Comparison of ENCODE assay signal across 9 cellular contexts in the genomic region with DNA sequence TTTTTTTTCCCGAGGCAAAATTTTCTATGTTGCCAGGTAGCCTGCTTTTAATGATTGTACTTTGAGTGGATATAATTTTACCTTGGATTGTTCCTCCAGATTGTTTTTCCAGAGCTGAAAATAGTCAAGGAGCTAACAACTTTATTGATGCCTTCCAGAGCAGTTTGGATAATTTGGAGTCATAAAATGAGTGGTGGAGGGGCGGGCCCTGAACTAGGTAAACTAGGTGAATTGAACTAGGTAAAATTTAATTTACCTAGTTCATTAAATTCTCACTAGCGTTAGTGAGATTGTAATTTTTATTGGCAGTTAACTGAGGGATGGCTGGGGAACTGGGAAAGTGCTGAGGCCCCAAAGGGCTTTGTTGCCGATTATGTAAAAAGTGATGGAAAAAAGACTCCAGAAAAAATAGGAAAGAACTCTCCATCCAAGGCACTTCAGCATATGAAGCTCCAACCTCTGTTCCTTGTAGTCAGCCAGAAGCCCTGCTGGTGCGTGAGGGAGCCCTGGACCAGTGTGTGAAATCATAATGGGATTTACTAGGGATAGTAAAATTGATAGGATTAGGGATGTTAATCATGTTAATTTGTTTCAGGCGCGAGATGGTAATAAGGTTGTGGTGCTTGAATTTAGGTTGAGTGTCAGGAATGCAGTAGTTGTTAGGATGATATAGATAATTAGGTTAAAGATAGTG. TPM values are rescaled to one million over a fixed set of nuclear protein-coding genes. Genes with fewer than 3 reads are reported as not detected.
DNase-seq lines count a peak whose midpoint lies in the region; ATAC-seq and TF ChIP-seq lines count a peak whose summit lies in the region.
"Had no signal": no experiment of that assay in that cellular context is flagged by ENCODE, and none has a peak within 500 bp of the region (broad histone marks: within the 10 kb centered on the region; RNA-seq: fewer than 3 reads in every experiment).

No MANE protein-coding gene starts in this region.

- H3K9ac ChIP-seq in iPS-20b (ENCODE audit: low read depth, low read length) = peak overlapping the region; percentile 91; the same call in 1 of the 2 replicates

- intact Hi-C loops in adrenal gland (cut with DNase I) = no loop called here

- TF ChIP-seq CTCF in thoracic aorta (IDR thresholded peaks at IDR 0.05) (no peak), adrenal gland (IDR thresholded peaks at IDR 0.05) (no peak)

- POLR2A ChIA-PET in activated CD4-positive, alpha-beta memory T cell treated with anti-CD3 and anti-CD28 coated beads, Interleukin-2, amount 10 ng/mL, durations not matched to agents 7 days and 5 days (lab: Charles Lee) = interaction anchor here (1.2 to 2.6 kb wide), 3 partner anchors 11 to 51 kb away, joined by 3 to 19 read pairs (median 4); no protein-coding TSS in a partner anchor

- H3K27ac ChIP-seq in iPS-20b (ENCODE audit: low read length) (no peak overlapping the region), thoracic aorta (no peak overlapping the region), adrenal gland (peak overlapping the region in 1 of 5 donors; percentile 84)

- H3K4me3 ChIP-seq in iPS-20b (ENCODE audit: low read length) = peak overlapping the region; percentile 95
- peak overlapping the region; percentile 78 for H3K4me3 ChIP-seq in thoracic aorta
- H3K4me3 ChIP-seq in adrenal gland = peak overlapping the region in 1 of 4 donors; percentile 99

- H3K36me3 ChIP-seq in iPS-20b (ENCODE audit: insufficient read depth, low read depth, low read length) (no peaks in the 10 kb centered on the region), thoracic aorta (no peaks in the 10 kb centered on the region), adrenal gland (replicated peaks in 1 of 2) (no peaks in the 10 kb centered on the region)

- H3K9me3 ChIP-seq in iPS-20b (ENCODE audit: insufficient read depth, low read depth, low read length) = no peaks in the 10 kb centered on the region
- H3K9me3 ChIP-seq in thoracic aorta = no peaks in the 10 kb centered on the region
- no peaks in the 10 kb centered on the region for H3K9me3 ChIP-seq in adrenal gland (replicated peaks in 1 of 3)

- H3K4me1 ChIP-seq in iPS-20b (ENCODE audit: insufficient read depth, low read length) (peaks cover 10% of the 10 kb centered on the region), thoracic aorta (ENCODE audit: control insufficient read depth in 1 of 2, low read depth in 2 of 2) (peaks cover 7 to 32% of the 10 kb centered on the region in 2 donors), adrenal gland (replicated peaks in 1 of 2) (peaks cover 17 to 57% of the 10 kb centered on the region in 2 donors)

- H3K4me1 Mint-ChIP-seq in activated naive CD4-positive, alpha-beta T cell treated with anti-CD3 and anti-CD28 coated beads, Interleukin-2, amount 10 ng/mL, durations not matched to agents 7 days and 5 days = peaks cover 44% of the 10 kb centered on the region
- H3K4me1 Mint-ChIP-seq in activated CD4-positive, alpha-beta memory T cell treated with anti-CD3 and anti-CD28 coated beads, Interleukin-2, amount 10 ng/mL, durations not matched to agents 7 days and 5 days = peaks cover 38% of the 10 kb centered on the region

- no peaks in the 10 kb centered on the region for H3K9me3 Mint-ChIP-seq in activated naive CD4-positive, alpha-beta T cell treated with anti-CD3 and anti-CD28 coated beads, Interleukin-2, amount 10 ng/mL, durations not matched to agents 7 days and 5 days
- no peaks in the 10 kb centered on the region for H3K9me3 Mint-ChIP-seq in activated CD4-positive, alpha-beta memory T cell treated with anti-CD3 and anti-CD28 coated beads, Interleukin-2, amount 10 ng/mL, durations not matched to agents 7 days and 5 days

- CTCF ChIA-PET in activated naive CD4-positive, alpha-beta T cell treated with anti-CD3 and anti-CD28 coated beads, Interleukin-2, amount 10 ng/mL, durations not matched to agents 7 days and 5 days (lab: Charles Lee) = interaction anchor here (0.6 kb wide), 1 partner anchor 442 kb away, joined by 3 read pairs; no protein-coding TSS in a partner anchor
- CTCF ChIA-PET in activated CD4-positive, alpha-beta memory T cell treated with anti-CD3 and anti-CD28 coated beads, Interleukin-2, amount 10 ng/mL, durations not matched to agents 7 days and 5 days (lab: Charles Lee) = interaction anchor here (1.4 kb wide), 1 partner anchor 442 kb away, joined by 5 read pairs; no protein-coding TSS in a partner anchor

- WGBS in adrenal gland, 4 donors = 62 to 81% (median 73%) methylated on average over 7 of the region's 7 CpGs

- no peaks in the 10 kb centered on the region for H3K27me3 ChIP-seq in iPS-20b (ENCODE audit: insufficient read depth, low read length)
- no peaks in the 10 kb centered on the region for H3K27me3 ChIP-seq in thoracic aorta (replicated peaks; ENCODE audit: insufficient read depth)
- H3K27me3 ChIP-seq in adrenal gland = no peaks in the 10 kb centered on the region

- H3K36me3 Mint-ChIP-seq in activated naive CD4-positive, alpha-beta T cell treated with anti-CD3 and anti-CD28 coated beads, Interleukin-2, amount 10 ng/mL, durations not matched to agents 7 days and 5 days = peaks cover 13% of the 10 kb centered on the region
- peaks cover 15% of the 10 kb centered on the region for H3K36me3 Mint-ChIP-seq in activated CD4-positive, alpha-beta memory T cell treated with anti-CD3 and anti-CD28 coated beads, Interleukin-2, amount 10 ng/mL, durations not matched to agents 7 days and 5 days (ENCODE audit: low read depth)

- no peak for DNase-seq in activated naive CD4-positive, alpha-beta T cell treated with anti-CD3 and anti-CD28 coated beads, Interleukin-2, amount 10 ng/mL, durations not matched to agents 7 days and 5 days
- no peak for DNase-seq in activated naive CD4-positive, alpha-beta T cell treated with Interleukin-2 at 50 U/mL for 16 hours
- no peak for DNase-seq in activated CD4-positive, alpha-beta memory T cell treated with anti-CD3 and anti-CD28 coated beads, Interleukin-2, amount 10 ng/mL, durations not matched to agents 7 days and 5 days
- DNase-seq in thoracic aorta (ENCODE audit: low spot score) (no peak), adrenal gland (no peak), NCI-H345 (lab: John Stamatoyannopoulos, UW) (no peak)
- DNase-seq: T1000 had no signal

- H3K27me3 Mint-ChIP-seq in activated naive CD4-positive, alpha-beta T cell treated with anti-CD3 and anti-CD28 coated beads, Interleukin-2, amount 10 ng/mL, durations not matched to agents 7 days and 5 days = no peaks in the 10 kb centered on the region
- H3K27me3 Mint-ChIP-seq in activated CD4-positive, alpha-beta memory T cell treated with anti-CD3 and anti-CD28 coated beads, Interleukin-2, amount 10 ng/mL, durations not matched to agents 7 days and 5 days = no peaks in the 10 kb centered on the region

- ATAC-seq in thoracic aorta (ENCODE audit: insufficient number of reproducible peaks, low FRiP score, low read depth) = no peak
- ATAC-seq in HG02678 (IDR thresholded peaks at IDR 0.05; ENCODE audit: unreplicated experiment) = no peak

- H3K27ac Mint-ChIP-seq in activated naive CD4-positive, alpha-beta T cell treated with anti-CD3 and anti-CD28 coated beads, Interleukin-2, amount 10 ng/mL, durations not matched to agents 7 days and 5 days = no peak overlapping the region
- H3K27ac Mint-ChIP-seq in activated CD4-positive, alpha-beta memory T cell treated with anti-CD3 and anti-CD28 coated beads, Interleukin-2, amount 10 ng/mL, durations not matched to agents 7 days and 5 days = no peak overlapping the region

- peak overlapping the region; percentile 96 for H3K4me3 Mint-ChIP-seq in activated naive CD4-positive, alpha-beta T cell treated with anti-CD3 and anti-CD28 coated beads, Interleukin-2, amount 10 ng/mL, durations not matched to agents 7 days and 5 days
- peak overlapping the region; percentile 85 for H3K4me3 Mint-ChIP-seq in activated CD4-positive, alpha-beta memory T cell treated with anti-CD3 and anti-CD28 coated beads, Interleukin-2, amount 10 ng/mL, durations not matched to agents 7 days and 5 days

- no peak for TF ChIP-seq POLR2A in adrenal gland (IDR thresholded peaks at IDR 0.05)

RNA-seq across cellular contexts. Expression of a gene that starts 1.7 kb away (rescaled TPM):
- 1 to 10 TPM; 3.2 to 3.6 TPM for total RNA-seq in activated CD4-positive, alpha-beta memory T cell treated with anti-CD3 and anti-CD28 coated beads, Interleukin-2, amount 10 ng/mL, durations not matched to agents 7 days and 5 days
- 10 to 100 TPM in 1 of 2 donors, 1 to 10 TPM in 1; 9.5 to 10.2 TPM for total RNA-seq in thoracic aorta
- 10 to 100 TPM; 13.4 to 29.8 (median 17.2) TPM for total RNA-seq in adrenal gland
- polyA plus RNA-seq in adrenal gland = 10 to 100 TPM in 2 of 3 donors, 1 to 10 TPM in 1; 9.1 to 36.0 (median 10.9) TPM

RNA-seq across cellular contexts. Expression of a gene that starts 28.6 kb away (rescaled TPM):
- total RNA-seq in activated CD4-positive, alpha-beta memory T cell treated with anti-CD3 and anti-CD28 coated beads, Interleukin-2, amount 10 ng/mL, durations not matched to agents 7 days and 5 days = 10 to 100 TPM; 22.2 to 23.8 TPM
- total RNA-seq in thoracic aorta = 10 to 100 TPM; 66.1 to 93.1 TPM
- 100 to 1,000 TPM in 1 of 8 donors, 10 to 100 TPM in 7; 29.3 to 127 (median 58.3) TPM for total RNA-seq in adrenal gland
- polyA plus RNA-seq in adrenal gland = 10 to 100 TPM; 37.2 to 69.5 (median 53.4) TPM

RNA-seq across cellular contexts. Expression of a gene that starts 33.4 kb away (rescaled TPM):
- total RNA-seq in activated CD4-positive, alpha-beta memory T cell treated with anti-CD3 and anti-CD28 coated beads, Interleukin-2, amount 10 ng/mL, durations not matched to agents 7 days and 5 days = 1 to 10 TPM in 1 of 2 experiments, under 1 TPM in 1; 0.85 to 1.2 TPM
- total RNA-seq in thoracic aorta (10 to 100 TPM; 20.2 to 34.4 TPM), adrenal gland (100 to 1,000 TPM in 7 of 8 donors, 10 to 100 TPM in 1; 73.0 to 170 (median 132) TPM)
- 100 to 1,000 TPM in 1 of 3 donors, 10 to 100 TPM in 2; 30.7 to 121 (median 42.7) TPM for polyA plus RNA-seq in adrenal gland

Comparison
In these comparisons a context has a peak if more than half of its experiments do, and no peak if none do; other contexts are left out.
1. RNA of a gene that starts 33.4 kb away (total RNA-seq): 73.0 to 170 TPM in adrenal gland and 20.2 to 34.4 TPM in thoracic aorta; 0.85 to 1.2 TPM in activated CD4-positive, alpha-beta memory T cell treated with anti-CD3 and anti-CD28 coated beads, Interleukin-2, amount 10 ng/mL, durations not matched to agents 7 days and 5 days; every median in the first group is over 4 times any median in the second.